ENCODE assay signal across 8 cellular contexts in genomic region chr15:90994417-90995311, GRCh38. TPM values are rescaled to one million over a fixed set of nuclear protein-coding genes. Genes with fewer than 3 reads are reported as not detected.
A peak's percentile ranks its signal among the peaks of the same experiment; 100 is the strongest.
DNase-seq lines count a peak whose midpoint lies in the region; TF ChIP-seq lines count a peak whose summit lies in the region.

Gene PRC1, minus strand, starts transcription at chr15:90994535. Its CDS starts 118 bp downstream, at chr15:90994417.

- H3K9ac ChIP-seq in ES-I3 (ENCODE audit: low read depth, low read length) (peak within 1 kb of the TSS; percentile 89), MM.1S (ENCODE audit: low read length) (peak within 1 kb of the TSS; percentile 98), neural cell (ENCODE audit: low read length) (peak within 1 kb of the TSS; percentile 61)

- peak within 1 kb of the TSS; percentile 97 for H2AFZ ChIP-seq in MM.1S (ENCODE audit: low read length)
- peak within 1 kb of the TSS; percentile 53 for H2AFZ ChIP-seq in neural cell (ENCODE audit: low read depth, low read length)

- no peak for TF ChIP-seq RAD21 in neural cell (conservative IDR thresholded peaks at IDR 0.05)

- peaks cover 2% of the 10 kb centered on the region; the same call in 1 of the 2 replicates for H3F3A ChIP-seq in MM.1S (ENCODE audit: insufficient read depth, low read length)
- H3F3A ChIP-seq in neural cell (ENCODE audit: insufficient read depth, low read length, poor library complexity, severe bottlenecking): no peaks in the 10 kb centered on the region

- DNase-seq in HAP-1 (ENCODE audit: low spot score in 2 of 2) (peak; percentile 97 to 99), MM.1S (peak; percentile 98), SIG-M5 (lab: John Stamatoyannopoulos, UW) (peak; percentile 74), activated gamma-delta T cell (lab: John Stamatoyannopoulos, UW) (peak; percentile 97), fibroblast of the conjunctiva (ENCODE audit: low read depth) (peak; percentile 97), stomach (peak; percentile 99)

- H3K27ac ChIP-seq in MM.1S (ENCODE audit: low read length) (peak within 1 kb of the TSS; percentile 66; the same call in 1 of the 2 replicates), neural cell (ENCODE audit: low read length) (peak within 1 kb of the TSS; percentile 44), stomach (peak within 1 kb of the TSS; percentile 77 to 97 (median 91))

- in situ Hi-C loops in HAP-1 (cut with MboI; ENCODE audit: low sequenced_read_pairs): loop anchor here (5.0 kb wide), 1 partner anchor 37 kb away; no protein-coding TSS in a partner anchor

- no peaks in the 10 kb centered on the region for H3K9me3 ChIP-seq in ES-I3 (ENCODE audit: control insufficient read depth, insufficient read depth, low read length)
- H3K9me3 ChIP-seq in HAP-1: no peaks in the 10 kb centered on the region
- H3K9me3 ChIP-seq in MM.1S (replicated peaks; ENCODE audit: insufficient read depth, low read length): no peaks in the 10 kb centered on the region
- H3K9me3 ChIP-seq in neural cell (ENCODE audit: low read length): no peaks in the 10 kb centered on the region
- H3K9me3 ChIP-seq in stomach: no peaks in the 10 kb centered on the region

- TF ChIP-seq CTCF in MM.1S (IDR thresholded peaks at IDR 0.05; ENCODE audit: low read length) (no peak), neural cell (IDR thresholded peaks at IDR 0.05; ENCODE audit: poor library complexity, severe bottlenecking) (no peak), stomach (IDR thresholded peaks at IDR 0.05) (no peak)

- H3K27me3 ChIP-seq in HAP-1 (ENCODE audit: low read depth) (no peaks in the 10 kb centered on the region), MM.1S (replicated peaks; ENCODE audit: insufficient read depth, low read length) (no peaks in the 10 kb centered on the region), neural cell (ENCODE audit: insufficient read depth, low read depth, low read length) (no peaks in the 10 kb centered on the region), stomach (no peaks in the 10 kb centered on the region)

- TF ChIP-seq EP300 in neural cell (conservative IDR thresholded peaks at IDR 0.05; ENCODE audit: poor library complexity, severe bottlenecking) (peak; percentile 26), stomach (IDR thresholded peaks at IDR 0.05) (no peak)

- H3K4me3 ChIP-seq in HAP-1: peak within 1 kb of the TSS; percentile 100
- peak within 1 kb of the TSS; percentile 92 for H3K4me3 ChIP-seq in MM.1S (ENCODE audit: low read length)
- peak within 1 kb of the TSS; percentile 75 for H3K4me3 ChIP-seq in neural cell (ENCODE audit: low read length)
- H3K4me3 ChIP-seq in stomach: peak within 1 kb of the TSS; percentile 84 to 89 (median 86)

- H3K4me1 ChIP-seq in ES-I3 (ENCODE audit: insufficient read depth, low read length) (peaks cover 5% of the 10 kb centered on the region; the same call in 1 of the 2 replicates), HAP-1 (peaks cover 12% of the 10 kb centered on the region), MM.1S (ENCODE audit: low read length) (peaks cover 15% of the 10 kb centered on the region), stomach (peaks cover 0 to 23% (median 14%) of the 10 kb centered on the region in 4 donors)

- intact Hi-C loops in stomach (cut with DNase I; ENCODE audit: low total_unique reads): no loop called here

- no peaks in the 10 kb centered on the region for H3K9me2 ChIP-seq in MM.1S (replicated peaks; ENCODE audit: insufficient read depth, low read length)
- H3K9me2 ChIP-seq in neural cell (ENCODE audit: insufficient read depth, low read length): no peaks in the 10 kb centered on the region

- H4K20me1 ChIP-seq in MM.1S (ENCODE audit: insufficient read depth, low read length) (no peaks in the 10 kb centered on the region), neural cell (ENCODE audit: insufficient read depth) (no peaks in the 10 kb centered on the region)

- H3K79me2 ChIP-seq in MM.1S (ENCODE audit: low read length): peaks cover 45% of the 10 kb centered on the region
- peaks cover 37% of the 10 kb centered on the region for H3K79me2 ChIP-seq in neural cell (replicated peaks; ENCODE audit: insufficient read depth, low read length)

- H3K36me3 ChIP-seq in ES-I3 (ENCODE audit: insufficient read depth, low read length) (peaks cover 6% of the 10 kb centered on the region), HAP-1 (replicated peaks) (peaks cover 18% of the 10 kb centered on the region), MM.1S (replicated peaks; ENCODE audit: insufficient read depth, low read length) (no peaks in the 10 kb centered on the region), neural cell (ENCODE audit: insufficient read depth, low read length) (no peaks in the 10 kb centered on the region), stomach (peaks cover 13 to 28% (median 24%) of the 10 kb centered on the region in 4 donors)

- peak in 2 of 4 donors; percentile 57 to 61 for TF ChIP-seq POLR2A in stomach (IDR thresholded peaks at IDR 0.05)

- H3K4me2 ChIP-seq in MM.1S (ENCODE audit: low read depth, low read length) (peak within 1 kb of the TSS; percentile 73), neural cell (ENCODE audit: low read length) (peak within 1 kb of the TSS; percentile 44)

- WGBS in stomach, 5 donors: 0 to 1% (median 0%) methylated on average over 34 to 75 of the region's 75 CpGs

TF ChIP-seq in neural cell, 6 proteins besides CTCF, POLR2A, EP300 and RAD21:
- TF ChIP-seq EZH2 (IDR thresholded peaks at IDR 0.05; ENCODE audit: borderline replicate concordance, insufficient read depth, low read length, poor library complexity, severe bottlenecking) (no peak), TAF1 (IDR thresholded peaks at IDR 0.05; ENCODE audit: low read depth) (peak; percentile 62), SMC3 (conservative IDR thresholded peaks at IDR 0.05; ENCODE audit: poor library complexity) (no peak), MXI1 (conservative IDR thresholded peaks at IDR 0.05; ENCODE audit: poor library complexity, severe bottlenecking) (peak; percentile 98), POLR2AphosphoS5 (IDR thresholded peaks at IDR 0.05) (peak; percentile 73)
- TF ChIP-seq, protein P1, sequence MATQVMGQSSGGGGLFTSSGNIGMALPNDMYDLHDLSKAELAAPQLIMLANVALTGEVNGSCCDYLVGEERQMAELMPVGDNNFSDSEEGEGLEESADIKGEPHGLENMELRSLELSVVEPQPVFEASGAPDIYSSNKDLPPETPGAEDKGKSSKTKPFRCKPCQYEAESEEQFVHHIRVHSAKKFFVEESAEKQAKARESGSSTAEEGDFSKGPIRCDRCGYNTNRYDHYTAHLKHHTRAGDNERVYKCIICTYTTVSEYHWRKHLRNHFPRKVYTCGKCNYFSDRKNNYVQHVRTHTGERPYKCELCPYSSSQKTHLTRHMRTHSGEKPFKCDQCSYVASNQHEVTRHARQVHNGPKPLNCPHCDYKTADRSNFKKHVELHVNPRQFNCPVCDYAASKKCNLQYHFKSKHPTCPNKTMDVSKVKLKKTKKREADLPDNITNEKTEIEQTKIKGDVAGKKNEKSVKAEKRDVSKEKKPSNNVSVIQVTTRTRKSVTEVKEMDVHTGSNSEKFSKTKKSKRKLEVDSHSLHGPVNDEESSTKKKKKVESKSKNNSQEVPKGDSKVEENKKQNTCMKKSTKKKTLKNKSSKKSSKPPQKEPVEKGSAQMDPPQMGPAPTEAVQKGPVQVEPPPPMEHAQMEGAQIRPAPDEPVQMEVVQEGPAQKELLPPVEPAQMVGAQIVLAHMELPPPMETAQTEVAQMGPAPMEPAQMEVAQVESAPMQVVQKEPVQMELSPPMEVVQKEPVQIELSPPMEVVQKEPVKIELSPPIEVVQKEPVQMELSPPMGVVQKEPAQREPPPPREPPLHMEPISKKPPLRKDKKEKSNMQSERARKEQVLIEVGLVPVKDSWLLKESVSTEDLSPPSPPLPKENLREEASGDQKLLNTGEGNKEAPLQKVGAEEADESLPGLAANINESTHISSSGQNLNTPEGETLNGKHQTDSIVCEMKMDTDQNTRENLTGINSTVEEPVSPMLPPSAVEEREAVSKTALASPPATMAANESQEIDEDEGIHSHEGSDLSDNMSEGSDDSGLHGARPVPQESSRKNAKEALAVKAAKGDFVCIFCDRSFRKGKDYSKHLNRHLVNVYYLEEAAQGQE (IDR thresholded peaks at IDR 0.05; ENCODE audit: borderline replicate concordance): no peak

RNA-seq across cellular contexts. Expression of gene PRC1, which starts in this region (rescaled TPM):
- 17.8 and 18.2 TPM in 2 replicates for polyA plus RNA-seq in neural cell
- polyA minus RNA-seq in neural cell: 12.4 and 16.2 TPM in 2 replicates
- 10 to 100 TPM in 4 of 5 donors, 1 to 10 TPM in 1; 8.2 to 60.7 (median 25.8) TPM for total RNA-seq in stomach
- polyA plus RNA-seq in stomach: 10 to 100 TPM in 2 of 3 donors, 1 to 10 TPM in 1; 9.0 to 33.5 (median 16.8) TPM

Comparison
In these comparisons a context has a peak if more than half of its experiments do, and no peak if none do; other contexts are left out.
1. Peak in every context shown above with its lines: DNase-seq, H3K4me3 ChIP-seq and H3K27ac ChIP-seq.